Comparison of ENCODE assay signal across 16 cellular contexts in genomic region chr5:189486-189885, GRCh38. TPM values are rescaled to one million over a fixed set of nuclear protein-coding genes. Genes with fewer than 3 reads are reported as not detected.
"Had no signal": no experiment of that assay in that cellular context is flagged by ENCODE, and none has a peak within 500 bp of the region (broad histone marks: within the 10 kb centered on the region; RNA-seq: fewer than 3 reads in every experiment).

No MANE protein-coding gene starts in this region.

- H3K4me3 ChIP-seq: esophagus muscularis mucosa, left lung, ovary, transverse colon had no signal

- H3K27ac ChIP-seq: dorsolateral prefrontal cortex, esophagus muscularis mucosa, left lung, ovary had no signal

- H3K27me3 ChIP-seq: ovary had no signal

- DNase-seq: activated CD4-positive, alpha-beta T cell treated with anti-CD3 and anti-CD28 coated beads, Interleukin-2, amount 10 ng/mL, durations not matched to agents 7 days and 5 days; activated T-cell treated with anti-CD3 and anti-CD28 coated beads for 4 hours; mesenchymal stem cell; nephron progenitor cell; stimulated activated CD4-positive, alpha-beta T cell treated with anti-CD3 and anti-CD28 coated beads, Interleukin-1b, Interleukin-23, amount 100 ng/mL, for 48 hours; stimulated activated naive CD4-positive, alpha-beta T cell; transverse colon had no signal

- H3K36me3 ChIP-seq: esophagus muscularis mucosa, left lung, ovary, transverse colon had no signal

- H3K9me3 ChIP-seq: esophagus muscularis mucosa, left lung, ovary, transverse colon had no signal

RNA-seq across cellular contexts. Expression of gene LRRC14B, which starts 1.8 kb away (rescaled TPM):
- total RNA-seq: activated CD8-positive, alpha-beta memory T cell treated with anti-CD3 and anti-CD28 coated beads for 36 hours; activated T-helper 2 cell treated with anti-CD3 and anti-CD28 coated beads, Interferon-gamma antibody, Interleukin-2, Interleukin-4, amounts not matched to agents 10 μg/mL and 5 μg/mL and 100 μg/mL, durations not matched to agents 14 hours and 24 hours and 36 hours; esophagus muscularis mucosa; fibroblast of villous mesenchyme; left lung; T-helper 1 cell treated with Interleukin-12 subunit alpha and Interleukin-12 subunit beta and Interleukin-4 antibody, amounts not matched to agents 30 ng/mL and 1 ng/mL, for 36 hours; transverse colon; WTC11 had no signal
